18 cellular contexts compared by ENCODE assay signal in genomic region chr4:79173186-79173585, GRCh38.
DNase-seq lines count a peak whose midpoint lies in the region; ATAC-seq, FAIRE-seq and TF ChIP-seq lines count a peak whose summit lies in the region.
"Had no signal": no experiment of that assay in that cellular context is flagged by ENCODE, and none has a peak within 500 bp of the region (broad histone marks: within the 10 kb centered on the region; RNA-seq: fewer than 3 reads in every experiment).

No MANE protein-coding gene starts in this region.

- POLR2A ChIA-PET in GM12878 (lab: Charles Lee), result interaction anchor here (0.9 to 1.4 kb wide), 2 partner anchors 8 to 10 kb away, joined by 3 read pairs; no protein-coding TSS in a partner anchor

- no peak for ATAC-seq in GM12878
- no peak for ATAC-seq in gastrocnemius medialis
- ATAC-seq: HCT116 had no signal

- H3K27ac ChIP-seq in GM12878 (ENCODE audit: control insufficient read depth, insufficient read depth) (no peak overlapping the region), prostate gland (peak overlapping the region; percentile 27 to 45), stomach smooth muscle (ENCODE audit: low read length) (peak overlapping the region; percentile 26), gastrocnemius medialis (no peak overlapping the region)
- H3K27ac ChIP-seq: GM23248 had no signal

- CTCF ChIA-PET in GM12878 (lab: Yijun Ruan, JAX), result interaction anchor here (1.8 kb wide), 1 partner anchor 10 kb away, joined by 5 read pairs; no protein-coding TSS in a partner anchor

- H3K36me3 ChIP-seq in GM12878 (ENCODE audit: control insufficient read depth in 2 of 2, insufficient read depth in 2 of 2, low read length in 1 of 2) (no peaks in the 10 kb centered on the region), prostate gland (no peaks in the 10 kb centered on the region), stomach smooth muscle (ENCODE audit: control insufficient read depth in 2 of 2, insufficient read depth in 2 of 2, low read length in 2 of 2) (no peaks in the 10 kb centered on the region), gastrocnemius medialis (no peaks in the 10 kb centered on the region)

- RAD21 ChIA-PET in GM12878 (lab: Charles Lee; ENCODE audit: unreplicated experiment), result interaction anchor here (0.6 to 1.1 kb wide), 3 partner anchors 8 to 26 kb away, joined by 3 to 4 read pairs (median 3); no protein-coding TSS in a partner anchor

- BruUV-seq in GM12878 (replicated peaks; lab: Mats Ljungman, UMichigan), result no TSS peak

- H3K4me1 ChIP-seq in GM12878 (ENCODE audit: control insufficient read depth, insufficient read depth, low read length) (peaks cover 6% of the 10 kb centered on the region; the same call in 1 of the 2 replicates), prostate gland (replicated peaks) (peaks cover 13% of the 10 kb centered on the region), stomach smooth muscle (ENCODE audit: control insufficient read depth, insufficient read depth, low read length) (no peaks in the 10 kb centered on the region), gastrocnemius medialis (no peaks in the 10 kb centered on the region)

- no peak overlapping the region; the same call in none of the 2 replicates for H2AFZ ChIP-seq in GM12878 (ENCODE audit: control insufficient read depth, low read depth, low read length)
- H2AFZ ChIP-seq: GM23248 had no signal

- no peaks in the 10 kb centered on the region for H3K27me3 Mint-ChIP-seq in activated CD4-positive, alpha-beta T cell treated with anti-CD3 and anti-CD28 coated beads, Interleukin-2, amount 10 ng/mL, durations not matched to agents 24 days and 14 days
- H3K27me3 Mint-ChIP-seq: CD4-positive, alpha-beta memory T cell had no signal

- 21% methylated on average over 2 of the region's 2 CpGs for WGBS in GM12878 (ENCODE audit: insufficient coverage, insufficient replicate concordance, low lambda C conversion rate, missing lambda C conversion rate)
- WGBS in prostate gland, result 78% methylated on average over 2 of the region's 2 CpGs

- intact Hi-C loops in GM12878 (cut with micrococcal nuclease; ENCODE audit: unreplicated experiment), result no loop called here
- intact Hi-C loops in prostate gland (cut with DNase I), result loop anchor here (10.0 kb wide), 2 partner anchors 88 to 112 kb away; no protein-coding TSS in a partner anchor
- intact Hi-C loops in gastrocnemius medialis (cut with DNase I; ENCODE audit: low total_unique reads), result no loop called here
- intact Hi-C loops in activated CD4-positive, alpha-beta T cell treated with anti-CD3 and anti-CD28 coated beads, Interleukin-2, amount 10 ng/mL, durations not matched to agents 24 days and 14 days (cut with micrococcal nuclease), result no loop called here

- TF ChIP-seq EP300 in GM12878 (IDR thresholded peaks at IDR 0.05; ENCODE audit: borderline replicate concordance in 1 of 2, control insufficient read depth in 1 of 2, low read depth in 2 of 2, low read length in 2 of 2), result no peak

- H3K9me3 ChIP-seq in GM12878 (replicated peaks; ENCODE audit: control insufficient read depth, insufficient read depth, low read length) (no peaks in the 10 kb centered on the region; the same call in 2 of the 3 replicates), prostate gland (no peaks in the 10 kb centered on the region), stomach smooth muscle (ENCODE audit: control insufficient read depth in 2 of 2, low read length in 2 of 2) (peaks cover 0 to 5% of the 10 kb centered on the region in 2 donors), gastrocnemius medialis (no peaks in the 10 kb centered on the region)

- H3K9ac ChIP-seq in GM12878 (ENCODE audit: control insufficient read depth, insufficient read depth, low read length) (no peak overlapping the region), stomach smooth muscle (ENCODE audit: low read length in 2 of 2) (no peak overlapping the region)
- H3K9ac ChIP-seq: GM23248 had no signal

- no peak overlapping the region for H3K27ac Mint-ChIP-seq in activated CD4-positive, alpha-beta T cell treated with anti-CD3 and anti-CD28 coated beads, Interleukin-2, amount 10 ng/mL, durations not matched to agents 24 days and 14 days
- H3K27ac Mint-ChIP-seq: CD4-positive, alpha-beta memory T cell had no signal

- peaks cover 4% of the 10 kb centered on the region for H3K9me3 Mint-ChIP-seq in activated CD4-positive, alpha-beta T cell treated with anti-CD3 and anti-CD28 coated beads, Interleukin-2, amount 10 ng/mL, durations not matched to agents 24 days and 14 days

- DNase-seq in Jurkat, Clone E6-1 (ENCODE audit: low read depth, low spot score), result peak; percentile 34
- no peak for DNase-seq in GM12878 (ENCODE audit: low read depth, low spot score)
- DNase-seq in prostate gland (ENCODE audit: low spot score), result no peak
- no peak for DNase-seq in gastrocnemius medialis
- DNase-seq in activated CD4-positive, alpha-beta T cell treated with anti-CD3 and anti-CD28 coated beads, Interleukin-2, amount 10 ng/mL, durations not matched to agents 24 days and 14 days, result no peak
- no peak for DNase-seq in NCI-H2107 (lab: John Stamatoyannopoulos, UW)
- DNase-seq in urothelium cell line (ENCODE audit: low spot score), result no peak
- DNase-seq: C1 segment of cervical spinal cord; Calu3; CD4-positive, alpha-beta memory T cell; COR-L47; DMS153; GF-D8; GM23248; H9 had no signal

- FAIRE-seq in GM12878 (lab: Jason Lieb, UNC) (no peak), urothelium cell line (lab: Jason Lieb, UNC) (no peak)
- FAIRE-seq: GM19239 had no signal

- no peaks in the 10 kb centered on the region for H4K20me1 ChIP-seq in GM12878 (ENCODE audit: control insufficient read depth, insufficient read depth)

- H3K4me2 ChIP-seq in GM12878 (ENCODE audit: control insufficient read depth, insufficient read depth), result no peak overlapping the region

- H3K27me3 ChIP-seq in GM12878 (replicated peaks in 1 of 2; ENCODE audit: control insufficient read depth in 2 of 2, insufficient read depth in 2 of 2, low read length in 1 of 2), result no peaks in the 10 kb centered on the region
- H3K27me3 ChIP-seq in prostate gland (replicated peaks; ENCODE audit: insufficient read depth), result no peaks in the 10 kb centered on the region
- no peaks in the 10 kb centered on the region for H3K27me3 ChIP-seq in stomach smooth muscle (ENCODE audit: control insufficient read depth in 1 of 2, insufficient read depth in 2 of 2, low read length in 2 of 2)
- H3K27me3 ChIP-seq in gastrocnemius medialis, result no peaks in the 10 kb centered on the region

- no peak overlapping the region for H3K4me3 ChIP-seq in Jurkat, Clone E6-1 (ENCODE audit: low read length)
- H3K4me3 ChIP-seq in GM12878 (no peak overlapping the region), prostate gland (no peak overlapping the region), stomach smooth muscle (ENCODE audit: low read length in 2 of 2) (no peak overlapping the region), gastrocnemius medialis (no peak overlapping the region)
- H3K4me3 ChIP-seq: GM23248 had no signal

- in situ Hi-C loops in GM12878 (cut with MboI), result no loop called here
- in situ Hi-C loops in gastrocnemius medialis (cut with MboI; ENCODE audit: low sequenced_read_pairs in 4 of 4), result no loop called here

- TF ChIP-seq CTCF in GM12878 (IDR thresholded peaks at IDR 0.05 in 2 of 3, conservative IDR thresholded peaks at IDR 0.05 in 1 of 3; ENCODE audit: control insufficient read depth in 2 of 3, extremely low read depth in 1 of 3, insufficient read depth in 1 of 3, low read depth in 3 of 3, low read length in 3 of 3) (no peak), prostate gland (IDR thresholded peaks at IDR 0.05) (no peak), gastrocnemius medialis (IDR thresholded peaks at IDR 0.05 in 4 of 5, conservative IDR thresholded peaks at IDR 0.05 in 1 of 5) (no peak)

- no peak for TF ChIP-seq RAD21 in GM12878 (IDR thresholded peaks at IDR 0.05; ENCODE audit: insufficient read depth, low read depth, low read length)

- no peak overlapping the region for H3K4me3 Mint-ChIP-seq in activated CD4-positive, alpha-beta T cell treated with anti-CD3 and anti-CD28 coated beads, Interleukin-2, amount 10 ng/mL, durations not matched to agents 24 days and 14 days
- H3K4me3 Mint-ChIP-seq: CD4-positive, alpha-beta memory T cell; H9 had no signal

- SMC1A ChIA-PET in GM12878 (lab: Charles Lee; ENCODE audit: uncharacterized antibody, unreplicated experiment), result interaction anchor here (0.6 to 6.0 kb wide), 6 partner anchors 8 to 135 kb away, joined by 3 to 50 read pairs (median 3); no protein-coding TSS in a partner anchor

- TF ChIP-seq POLR2A in GM12878 (IDR thresholded peaks at IDR 0.05; ENCODE audit: low read depth, low read length) (no peak), prostate gland (IDR thresholded peaks at IDR 0.05) (no peak), gastrocnemius medialis (IDR thresholded peaks at IDR 0.05) (no peak)

- no peaks in the 10 kb centered on the region for H3K36me3 Mint-ChIP-seq in activated CD4-positive, alpha-beta T cell treated with anti-CD3 and anti-CD28 coated beads, Interleukin-2, amount 10 ng/mL, durations not matched to agents 24 days and 14 days (ENCODE audit: low read depth)
- H3K36me3 Mint-ChIP-seq: CD4-positive, alpha-beta memory T cell had no signal

- no peaks in the 10 kb centered on the region for H3K79me2 ChIP-seq in GM12878 (ENCODE audit: control insufficient read depth, insufficient read depth, low read length)

- no peaks in the 10 kb centered on the region for H3K4me1 Mint-ChIP-seq in activated CD4-positive, alpha-beta T cell treated with anti-CD3 and anti-CD28 coated beads, Interleukin-2, amount 10 ng/mL, durations not matched to agents 24 days and 14 days
- H3K4me1 Mint-ChIP-seq: CD4-positive, alpha-beta memory T cell; H9 had no signal

TF ChIP-seq in GM12878, 131 proteins besides CTCF, POLR2A, EP300 and RAD21:
- TF ChIP-seq USF1 (IDR thresholded peaks at IDR 0.05; ENCODE audit: borderline replicate concordance, extremely low read length, insufficient read depth, low read depth, low read length) (no peak), RUNX3 (IDR thresholded peaks at IDR 0.05; ENCODE audit: low read length) (peak; percentile 32; the same call in 1 of the 2 replicates)

Comparison
In these comparisons a context has a peak if more than half of its experiments do, and no peak if none do; other contexts are left out.
1. H3K27ac ChIP-seq: peak in prostate gland (2 of 2) and stomach smooth muscle (single experiment); none in GM12878 (single experiment) and gastrocnemius medialis (0 of 4).